8 cellular contexts compared by ENCODE assay signal in genomic region chr17:19237389-19238166, GRCh38. TPM values are rescaled to one million over a fixed set of nuclear protein-coding genes. Genes with fewer than 3 reads are reported as not detected.
A peak's percentile ranks its signal among the peaks of the same experiment; 100 is the strongest.
DNase-seq lines count a peak whose midpoint lies in the region; ATAC-seq and TF ChIP-seq lines count a peak whose summit lies in the region.

No MANE protein-coding gene starts in this region.

- H3K9me3 ChIP-seq in SU-DHL-6 (ENCODE audit: insufficient read depth, low read length) (no peaks in the 10 kb centered on the region), lower lobe of right lung (no peaks in the 10 kb centered on the region)

- no peak overlapping the region for H2AFZ ChIP-seq in SU-DHL-6 (ENCODE audit: low read depth, low read length, severe bottlenecking)

- no peak for TF ChIP-seq CTCF in SU-DHL-6 (IDR thresholded peaks at IDR 0.05; ENCODE audit: insufficient read depth, low read length, poor library complexity, severe bottlenecking)
- peak; percentile 32 for TF ChIP-seq CTCF in lower lobe of right lung (IDR thresholded peaks at IDR 0.05)

- H3K79me2 ChIP-seq in SU-DHL-6 (ENCODE audit: insufficient read depth, low read length) = no peaks in the 10 kb centered on the region

- no peaks in the 10 kb centered on the region for H3K9me2 ChIP-seq in SU-DHL-6 (replicated peaks; ENCODE audit: insufficient read depth, low read length)

- peak overlapping the region; percentile 48 for H3K4me2 ChIP-seq in SU-DHL-6 (ENCODE audit: low read depth, low read length, poor library complexity, severe bottlenecking)

- no peaks in the 10 kb centered on the region for H4K20me1 ChIP-seq in SU-DHL-6 (ENCODE audit: low read depth, low read length)

- H3K27me3 ChIP-seq in SU-DHL-6 (ENCODE audit: low read length) (peaks cover 4% of the 10 kb centered on the region; the same call in 1 of the 2 replicates), lower lobe of right lung (ENCODE audit: low read depth) (no peaks in the 10 kb centered on the region)

- no peaks in the 10 kb centered on the region for H3K36me3 ChIP-seq in SU-DHL-6 (ENCODE audit: low read length)
- H3K36me3 ChIP-seq in lower lobe of right lung = no peaks in the 10 kb centered on the region

- peak; percentile 77 for ATAC-seq in HG02970 (IDR thresholded peaks at IDR 0.05; ENCODE audit: low FRiP score, unreplicated experiment)
- peak; percentile 17 to 51 for ATAC-seq in lower lobe of right lung

- H3K4me1 ChIP-seq in lower lobe of right lung = peaks cover 40% of the 10 kb centered on the region

- H3K27ac ChIP-seq in SU-DHL-6 (ENCODE audit: low read depth, low read length) (no peak overlapping the region), cingulate gyrus (ENCODE audit: low read depth, low read length) (peak overlapping the region; percentile 92), lower lobe of right lung (peak overlapping the region; percentile 88)

- H3K4me3 ChIP-seq in SU-DHL-6 (ENCODE audit: insufficient read depth, low read length, poor library complexity, severe bottlenecking) = peak overlapping the region; percentile 42
- H3K4me3 ChIP-seq in lower lobe of right lung = peak overlapping the region; percentile 93

- DNase-seq in NCI-H2171 treated with DMSO at 0.1 percent for 48 hours (lab: John Stamatoyannopoulos, UW) (peak; percentile 26), NCI-H2171 (lab: John Stamatoyannopoulos, UW) (no peak), lower lobe of right lung (peak; percentile 53), inferior parietal cortex (ENCODE audit: extremely low spot score) (no peak)
- peak; percentile 5 to 8 for DNase-seq in stimulated activated CD8-positive, alpha-beta memory T cell treated with anti-CD3 and anti-CD28 coated beads, Interleukin-7, amount 100 ng/mL, for 48 hours (ENCODE audit: extremely low read depth in 1 of 2, low read depth in 1 of 2)

- no peaks in the 10 kb centered on the region for H3F3A ChIP-seq in SU-DHL-6 (ENCODE audit: insufficient read depth)

- intact Hi-C loops in lower lobe of right lung (cut with DNase I) = no loop called here

- peak overlapping the region; percentile 29; the same call in 1 of the 2 replicates for H3K9ac ChIP-seq in SU-DHL-6 (ENCODE audit: low read length)

RNA-seq across cellular contexts. Expression of gene EPN2, which starts 0.4 kb away (rescaled TPM):
- total RNA-seq in lower lobe of right lung = 66.2 TPM

Comparison
In these comparisons a context has a peak if more than half of its experiments do, and no peak if none do; other contexts are left out.
1. DNase-seq: peak in NCI-H2171 treated with DMSO at 0.1 percent for 48 hours (single experiment), lower lobe of right lung (single experiment) and stimulated activated CD8-positive, alpha-beta memory T cell treated with anti-CD3 and anti-CD28 coated beads, Interleukin-7, amount 100 ng/mL, for 48 hours (2 of 2); none in NCI-H2171 (single experiment) and inferior parietal cortex (single experiment).